Comparison of ENCODE assay signal across 1 cellular context in the genomic region with DNA sequence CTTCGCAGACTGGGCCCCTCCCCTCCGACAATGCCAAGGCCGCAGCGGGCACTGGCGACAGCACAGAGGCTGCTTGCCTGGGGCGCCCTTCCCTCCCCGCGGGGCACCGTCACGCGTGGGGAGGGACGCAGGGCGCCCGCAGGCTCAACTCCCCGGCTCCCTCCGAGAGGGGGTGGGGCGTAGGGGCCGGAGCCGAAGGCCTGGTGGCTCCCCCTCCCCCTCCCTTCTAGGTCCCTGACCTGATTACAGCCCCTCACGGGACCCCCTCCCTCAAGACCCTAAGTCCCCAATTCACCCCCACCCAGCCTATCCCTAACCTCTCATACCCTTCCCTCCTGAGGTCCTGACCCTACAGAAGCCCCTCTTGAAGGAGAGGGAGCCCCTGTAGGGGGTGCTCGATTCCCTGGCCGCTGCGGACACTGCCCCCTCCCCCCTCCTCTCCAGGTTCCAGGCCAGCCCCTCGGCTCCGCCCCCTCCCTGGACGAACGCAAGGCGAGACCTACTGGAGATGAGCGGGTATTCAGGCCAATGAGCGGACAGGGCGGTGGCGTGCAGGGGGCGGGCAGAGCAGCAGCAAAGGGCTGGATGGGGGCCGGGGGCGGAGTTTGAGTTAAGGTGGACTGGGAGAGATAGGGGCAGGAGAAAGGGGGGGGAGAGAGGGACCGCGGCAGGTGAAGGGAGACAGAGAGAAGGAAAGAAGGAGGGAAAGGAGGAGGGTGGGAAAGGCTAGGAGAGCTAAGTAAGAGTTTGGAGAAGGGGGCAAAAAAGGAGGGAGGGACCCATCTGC.
A peak's percentile ranks its signal among the peaks of the same experiment; 100 is the strongest.
TF ChIP-seq lines count a peak whose summit lies in the region.

No MANE protein-coding gene starts in this region.

TF ChIP-seq in HepG2, 621 proteins besides CTCF, POLR2A, EP300 and RAD21 (continued from another document and continues in another):
- TF ChIP-seq ZEB1 (IDR thresholded peaks at IDR 0.05; ENCODE audit: insufficient replicate concordance, low read depth) = peak; percentile 52
- peak; percentile 88; the same call in 1 of the 2 replicates for TF ChIP-seq ZNF710 (CRISPR knock-in tag; IDR thresholded peaks at IDR 0.05; ENCODE audit: borderline replicate concordance)
- no peak for TF ChIP-seq ZNF354B (CRISPR knock-in tag; IDR thresholded peaks at IDR 0.05)
- TF ChIP-seq, protein P1, sequence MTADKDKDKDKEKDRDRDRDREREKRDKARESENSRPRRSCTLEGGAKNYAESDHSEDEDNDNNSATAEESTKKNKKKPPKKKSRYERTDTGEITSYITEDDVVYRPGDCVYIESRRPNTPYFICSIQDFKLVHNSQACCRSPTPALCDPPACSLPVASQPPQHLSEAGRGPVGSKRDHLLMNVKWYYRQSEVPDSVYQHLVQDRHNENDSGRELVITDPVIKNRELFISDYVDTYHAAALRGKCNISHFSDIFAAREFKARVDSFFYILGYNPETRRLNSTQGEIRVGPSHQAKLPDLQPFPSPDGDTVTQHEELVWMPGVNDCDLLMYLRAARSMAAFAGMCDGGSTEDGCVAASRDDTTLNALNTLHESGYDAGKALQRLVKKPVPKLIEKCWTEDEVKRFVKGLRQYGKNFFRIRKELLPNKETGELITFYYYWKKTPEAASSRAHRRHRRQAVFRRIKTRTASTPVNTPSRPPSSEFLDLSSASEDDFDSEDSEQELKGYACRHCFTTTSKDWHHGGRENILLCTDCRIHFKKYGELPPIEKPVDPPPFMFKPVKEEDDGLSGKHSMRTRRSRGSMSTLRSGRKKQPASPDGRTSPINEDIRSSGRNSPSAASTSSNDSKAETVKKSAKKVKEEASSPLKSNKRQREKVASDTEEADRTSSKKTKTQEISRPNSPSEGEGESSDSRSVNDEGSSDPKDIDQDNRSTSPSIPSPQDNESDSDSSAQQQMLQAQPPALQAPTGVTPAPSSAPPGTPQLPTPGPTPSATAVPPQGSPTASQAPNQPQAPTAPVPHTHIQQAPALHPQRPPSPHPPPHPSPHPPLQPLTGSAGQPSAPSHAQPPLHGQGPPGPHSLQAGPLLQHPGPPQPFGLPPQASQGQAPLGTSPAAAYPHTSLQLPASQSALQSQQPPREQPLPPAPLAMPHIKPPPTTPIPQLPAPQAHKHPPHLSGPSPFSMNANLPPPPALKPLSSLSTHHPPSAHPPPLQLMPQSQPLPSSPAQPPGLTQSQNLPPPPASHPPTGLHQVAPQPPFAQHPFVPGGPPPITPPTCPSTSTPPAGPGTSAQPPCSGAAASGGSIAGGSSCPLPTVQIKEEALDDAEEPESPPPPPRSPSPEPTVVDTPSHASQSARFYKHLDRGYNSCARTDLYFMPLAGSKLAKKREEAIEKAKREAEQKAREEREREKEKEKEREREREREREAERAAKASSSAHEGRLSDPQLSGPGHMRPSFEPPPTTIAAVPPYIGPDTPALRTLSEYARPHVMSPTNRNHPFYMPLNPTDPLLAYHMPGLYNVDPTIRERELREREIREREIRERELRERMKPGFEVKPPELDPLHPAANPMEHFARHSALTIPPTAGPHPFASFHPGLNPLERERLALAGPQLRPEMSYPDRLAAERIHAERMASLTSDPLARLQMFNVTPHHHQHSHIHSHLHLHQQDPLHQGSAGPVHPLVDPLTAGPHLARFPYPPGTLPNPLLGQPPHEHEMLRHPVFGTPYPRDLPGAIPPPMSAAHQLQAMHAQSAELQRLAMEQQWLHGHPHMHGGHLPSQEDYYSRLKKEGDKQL (CRISPR knock-in tag; IDR thresholded peaks at IDR 0.05; ENCODE audit: low read depth) = no peak
- peak; percentile 64; the same call in 1 of the 2 replicates for TF ChIP-seq POLR2AphosphoS5 (IDR thresholded peaks at IDR 0.05; ENCODE audit: low read depth, low read length)
- no peak for TF ChIP-seq NCOA1 (CRISPR knock-in tag; IDR thresholded peaks at IDR 0.05)
- TF ChIP-seq MAZ (IDR thresholded peaks at IDR 0.05; ENCODE audit: borderline replicate concordance, low read depth, low read length) = peak; percentile 87
- peak; percentile 34; the same call in 1 of the 2 replicates for TF ChIP-seq MAZ (CRISPR knock-in tag; IDR thresholded peaks at IDR 0.05; ENCODE audit: low read depth)
- TF ChIP-seq ZNF570 (CRISPR knock-in tag; IDR thresholded peaks at IDR 0.05; ENCODE audit: borderline replicate concordance) = no peak
- peak; percentile 50; the same call in 1 of the 2 replicates for TF ChIP-seq PRDM15 (CRISPR knock-in tag; IDR thresholded peaks at IDR 0.05)
- peak; percentile 89 for TF ChIP-seq NFYC (CRISPR knock-in tag; IDR thresholded peaks at IDR 0.05)
- TF ChIP-seq, protein P2, sequence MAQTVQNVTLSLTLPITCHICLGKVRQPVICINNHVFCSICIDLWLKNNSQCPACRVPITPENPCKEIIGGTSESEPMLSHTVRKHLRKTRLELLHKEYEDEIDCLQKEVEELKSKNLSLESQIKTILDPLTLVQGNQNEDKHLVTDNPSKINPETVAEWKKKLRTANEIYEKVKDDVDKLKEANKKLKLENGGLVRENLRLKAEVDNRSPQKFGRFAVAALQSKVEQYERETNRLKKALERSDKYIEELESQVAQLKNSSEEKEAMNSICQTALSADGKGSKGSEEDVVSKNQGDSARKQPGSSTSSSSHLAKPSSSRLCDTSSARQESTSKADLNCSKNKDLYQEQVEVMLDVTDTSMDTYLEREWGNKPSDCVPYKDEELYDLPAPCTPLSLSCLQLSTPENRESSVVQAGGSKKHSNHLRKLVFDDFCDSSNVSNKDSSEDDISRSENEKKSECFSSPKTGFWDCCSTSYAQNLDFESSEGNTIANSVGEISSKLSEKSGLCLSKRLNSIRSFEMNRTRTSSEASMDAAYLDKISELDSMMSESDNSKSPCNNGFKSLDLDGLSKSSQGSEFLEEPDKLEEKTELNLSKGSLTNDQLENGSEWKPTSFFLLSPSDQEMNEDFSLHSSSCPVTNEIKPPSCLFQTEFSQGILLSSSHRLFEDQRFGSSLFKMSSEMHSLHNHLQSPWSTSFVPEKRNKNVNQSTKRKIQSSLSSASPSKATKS (CRISPR knock-in tag; IDR thresholded peaks at IDR 0.05) = no peak
- no peak for TF ChIP-seq ZNF558 (CRISPR knock-in tag; IDR thresholded peaks at IDR 0.05; ENCODE audit: borderline replicate concordance)
- peak; percentile 17; the same call in 1 of the 2 replicates for TF ChIP-seq ZC3H4 (CRISPR knock-in tag; IDR thresholded peaks at IDR 0.05; ENCODE audit: borderline replicate concordance)
- no peak for TF ChIP-seq ZNF263 (CRISPR knock-in tag; IDR thresholded peaks at IDR 0.05)
- TF ChIP-seq FOXO1 (CRISPR knock-in tag; IDR thresholded peaks at IDR 0.05) = no peak
- TF ChIP-seq ZNF253 (CRISPR knock-in tag; IDR thresholded peaks at IDR 0.05; ENCODE audit: borderline replicate concordance) = no peak
- TF ChIP-seq NFYB (CRISPR knock-in tag; IDR thresholded peaks at IDR 0.05) = peak; percentile 87
- 0 out of 2 replicates have a peak, but pooled peaks have one; percentile 29 for TF ChIP-seq HES4 (CRISPR knock-in tag; IDR thresholded peaks at IDR 0.05; ENCODE audit: borderline replicate concordance)
- TF ChIP-seq NRL (CRISPR knock-in tag; IDR thresholded peaks at IDR 0.05; ENCODE audit: borderline replicate concordance) = no peak
- no peak for TF ChIP-seq HOXA5 (CRISPR knock-in tag; IDR thresholded peaks at IDR 0.05)
- TF ChIP-seq MTA1 (CRISPR knock-in tag; IDR thresholded peaks at IDR 0.05; ENCODE audit: borderline replicate concordance) = 0 out of 2 replicates have a peak, but pooled peaks have one; percentile 6
- TF ChIP-seq ESRRA (CRISPR knock-in tag; IDR thresholded peaks at IDR 0.05; ENCODE audit: low read depth) = no peak
- TF ChIP-seq MNT (IDR thresholded peaks at IDR 0.05) = peak; percentile 59; the same call in 1 of the 2 replicates
- peak; percentile 58 for TF ChIP-seq HNRNPLL (IDR thresholded peaks at IDR 0.05; ENCODE audit: low read depth, low read length, poor library complexity, severe bottlenecking)
- no peak for TF ChIP-seq ZNF460 (CRISPR knock-in tag; IDR thresholded peaks at IDR 0.05; ENCODE audit: borderline replicate concordance)
- TF ChIP-seq TBP (CRISPR knock-in tag; IDR thresholded peaks at IDR 0.05) = no peak
- no peak for TF ChIP-seq GZF1 (CRISPR knock-in tag; IDR thresholded peaks at IDR 0.05)
- no peak for TF ChIP-seq TSC22D2 (CRISPR knock-in tag; IDR thresholded peaks at IDR 0.05; ENCODE audit: borderline replicate concordance)
- no peak for TF ChIP-seq KAT7 (CRISPR knock-in tag; IDR thresholded peaks at IDR 0.05; ENCODE audit: borderline replicate concordance)
- no peak; the same call in 1 of the 2 replicates for TF ChIP-seq SP1 (IDR thresholded peaks at IDR 0.05)
- TF ChIP-seq SP1 (CRISPR knock-in tag; IDR thresholded peaks at IDR 0.05) = peak; percentile 87
- TF ChIP-seq ELK4 (CRISPR knock-in tag; IDR thresholded peaks at IDR 0.05; ENCODE audit: borderline replicate concordance) = no peak
- no peak for TF ChIP-seq ZBTB21 (CRISPR knock-in tag; IDR thresholded peaks at IDR 0.05)
- TF ChIP-seq SP140L (CRISPR knock-in tag; IDR thresholded peaks at IDR 0.05; ENCODE audit: borderline replicate concordance) = no peak
- TF ChIP-seq RFXANK (CRISPR knock-in tag; IDR thresholded peaks at IDR 0.05) = no peak
- TF ChIP-seq ZNF160 (CRISPR knock-in tag; IDR thresholded peaks at IDR 0.05) = no peak
- TF ChIP-seq BRD4 (CRISPR knock-in tag; IDR thresholded peaks at IDR 0.05) = peak; percentile 68; the same call in 1 of the 2 replicates
- TF ChIP-seq SIX4 (CRISPR knock-in tag; IDR thresholded peaks at IDR 0.05) = no peak
- TF ChIP-seq GTF2F1 (IDR thresholded peaks at IDR 0.05; ENCODE audit: low read length) = no peak
- no peak for TF ChIP-seq KLF12 (CRISPR knock-in tag; IDR thresholded peaks at IDR 0.05; ENCODE audit: borderline replicate concordance)
- TF ChIP-seq NR2F2 (IDR thresholded peaks at IDR 0.05; ENCODE audit: borderline replicate concordance, low read depth) = 0 out of 2 replicates have a peak, but pooled peaks have one; percentile 8
- TF ChIP-seq PBX2 (CRISPR knock-in tag; IDR thresholded peaks at IDR 0.05) = peak; percentile 89
- no peak for TF ChIP-seq MBD4 (IDR thresholded peaks at IDR 0.05; ENCODE audit: borderline replicate concordance, low read length)
